In genomic region chr10:132023092-132023811, GRCh38 we compare ENCODE assay signal across 8 cellular contexts. TPM values are rescaled to one million over a fixed set of nuclear protein-coding genes. Genes with fewer than 3 reads are reported as not detected.
DNase-seq lines count a peak whose midpoint lies in the region; ATAC-seq, FAIRE-seq and TF ChIP-seq lines count a peak whose summit lies in the region.

No MANE protein-coding gene starts in this region.

- WGBS in pancreas, 2 donors: 6 to 8% methylated on average over 36 of the region's 36 CpGs
- WGBS in testis, 2 donors: 35 to 45% methylated on average over 36 of the region's 36 CpGs

- H3K36me3 Mint-ChIP-seq in activated naive CD4-positive, alpha-beta T cell treated with anti-CD3 and anti-CD28 coated beads, Interleukin-2, amount 50 U/mL, for 72 hours: no peaks in the 10 kb centered on the region

- peak; percentile 93 for TF ChIP-seq RAD21 in Ishikawa (IDR thresholded peaks at IDR 0.05; ENCODE audit: low read depth)

- H3K9me3 ChIP-seq in pancreas (no peaks in the 10 kb centered on the region), testis (no peaks in the 10 kb centered on the region)

- TF ChIP-seq POLR2A in testis (IDR thresholded peaks at IDR 0.05): no peak

- peak; percentile 92 for DNase-seq in Ammon's horn (ENCODE audit: low spot score)
- DNase-seq in GM19238 (ENCODE audit: insufficient read length, low spot score): peak; percentile 65
- peak; percentile 59 for DNase-seq in SKM-1 treated with dmso at 0.1 percent for 144 hours (lab: John Stamatoyannopoulos, UW; ENCODE audit: unreplicated experiment)
- DNase-seq in activated naive CD4-positive, alpha-beta T cell treated with anti-CD3 and anti-CD28 coated beads, Interleukin-2, amount 50 U/mL, for 72 hours (ENCODE audit: low spot score in 2 of 2): peak; percentile 71 to 89
- peak; percentile 69 for DNase-seq in glomerular visceral epithelial cell (ENCODE audit: extremely low spot score)
- DNase-seq in pancreas: peak; percentile 76 to 97 (median 89)
- peak; percentile 85 for DNase-seq in testis

- H3K9me3 Mint-ChIP-seq in activated naive CD4-positive, alpha-beta T cell treated with anti-CD3 and anti-CD28 coated beads, Interleukin-2, amount 50 U/mL, for 72 hours: no peaks in the 10 kb centered on the region

- no peak overlapping the region for H3K27ac Mint-ChIP-seq in activated naive CD4-positive, alpha-beta T cell treated with anti-CD3 and anti-CD28 coated beads, Interleukin-2, amount 50 U/mL, for 72 hours

- H3K27me3 ChIP-seq in pancreas: peaks cover 0 to 5% (median 2%) of the 10 kb centered on the region in 4 donors
- no peaks in the 10 kb centered on the region for H3K27me3 ChIP-seq in testis

- TF ChIP-seq EP300 in Ishikawa (IDR thresholded peaks at IDR 0.05; ENCODE audit: borderline replicate concordance): no peak

- peak overlapping the region in 2 of 4 donors; percentile 28 to 50 for H3K4me3 ChIP-seq in pancreas
- peak overlapping the region in 1 of 2 donors; percentile 10 for H3K4me3 ChIP-seq in testis

- peaks cover 0 to 3% (median 0%) of the 10 kb centered on the region in 3 donors for H3K4me1 ChIP-seq in pancreas
- no peaks in the 10 kb centered on the region for H3K4me1 ChIP-seq in testis

- H3K36me3 ChIP-seq in pancreas: no peaks in the 10 kb centered on the region
- H3K36me3 ChIP-seq in testis (ENCODE audit: low read depth, missing control alignments): no peaks in the 10 kb centered on the region

- TF ChIP-seq CTCF in pancreas (IDR thresholded peaks at IDR 0.05) (peak; percentile 75 to 95 (median 82)), testis (IDR thresholded peaks at IDR 0.05) (peak; percentile 75 to 88 (median 81))

- FAIRE-seq in pancreas (lab: Jason Lieb, UNC): no peak

- intact Hi-C loops in pancreas (cut with DNase I) (loop anchor here in 2 of 3 donors (5.0 kb wide), 2 partner anchors 131 to 136 kb away; no protein-coding TSS in a partner anchor), testis (cut with DNase I; ENCODE audit: low total_unique reads) (loop anchor here (5.0 kb wide), 1 partner anchor 136 kb away; no protein-coding TSS in a partner anchor)

- H3K27ac ChIP-seq in pancreas: no peak overlapping the region
- H3K27ac ChIP-seq in testis: no peak overlapping the region

- peak; percentile 84 to 91 for ATAC-seq in activated naive CD4-positive, alpha-beta T cell treated with anti-CD3 and anti-CD28 coated beads, Interleukin-2, amount 50 U/mL, for 72 hours
- peak; percentile 91 to 99 (median 98) for ATAC-seq in pancreas

TF ChIP-seq in Ishikawa, 13 proteins besides CTCF, POLR2A, EP300 and RAD21:
- TF ChIP-seq EGR1 (IDR thresholded peaks at IDR 0.05): no peak
- TF ChIP-seq ZBTB7A (IDR thresholded peaks at IDR 0.05; ENCODE audit: low read depth): no peak
- no peak for TF ChIP-seq YY1 (IDR thresholded peaks at IDR 0.05; ENCODE audit: low read depth)
- no peak for TF ChIP-seq CEBPB (IDR thresholded peaks at IDR 0.05)
- TF ChIP-seq FOXM1 (IDR thresholded peaks at IDR 0.05; ENCODE audit: borderline replicate concordance, low read depth): no peak

RNA-seq across cellular contexts. Expression of gene BNIP3, which starts 41.5 kb away (rescaled TPM):
- total RNA-seq in activated naive CD4-positive, alpha-beta T cell treated with anti-CD3 and anti-CD28 coated beads, Interleukin-2, amount 50 U/mL, for 72 hours: 100 to 1,000 TPM in 1 of 2 donors, 10 to 100 TPM in 1; 21.4 to 182 TPM
- total RNA-seq in pancreas: 100 to 1,000 TPM in 4 of 6 donors, 10 to 100 TPM in 2; 65.7 to 471 (median 217) TPM
- polyA plus RNA-seq in pancreas: 100 to 1,000 TPM in 1 of 2 donors, 10 to 100 TPM in 1; 84.2 to 166 TPM
- 10 to 100 TPM; 61.5 to 93.4 TPM for total RNA-seq in testis
- polyA plus RNA-seq in testis (ENCODE audit: insufficient read depth, low read depth, low replicate concordance): 36.7 TPM

RNA-seq across cellular contexts. Expression of gene JAKMIP3, which starts 42.5 kb away (rescaled TPM):
- total RNA-seq in activated naive CD4-positive, alpha-beta T cell treated with anti-CD3 and anti-CD28 coated beads, Interleukin-2, amount 50 U/mL, for 72 hours: 1 to 10 TPM in 1 of 2 donors, under 1 TPM in 1; 0.82 to 1.6 TPM
- under 1 TPM; 0.19 to 0.37 (median 0.28) TPM for total RNA-seq in pancreas
- polyA plus RNA-seq in pancreas: 1 to 10 TPM in 1 of 2 donors, under 1 TPM in 1; 0.95 to 1.4 TPM
- total RNA-seq in testis: 1 to 10 TPM; 3.3 to 4.6 TPM
- polyA plus RNA-seq in testis (ENCODE audit: insufficient read depth, low read depth, low replicate concordance): 1.3 TPM
